ENCODE assay signal across 21 cellular contexts in the genomic region with DNA sequence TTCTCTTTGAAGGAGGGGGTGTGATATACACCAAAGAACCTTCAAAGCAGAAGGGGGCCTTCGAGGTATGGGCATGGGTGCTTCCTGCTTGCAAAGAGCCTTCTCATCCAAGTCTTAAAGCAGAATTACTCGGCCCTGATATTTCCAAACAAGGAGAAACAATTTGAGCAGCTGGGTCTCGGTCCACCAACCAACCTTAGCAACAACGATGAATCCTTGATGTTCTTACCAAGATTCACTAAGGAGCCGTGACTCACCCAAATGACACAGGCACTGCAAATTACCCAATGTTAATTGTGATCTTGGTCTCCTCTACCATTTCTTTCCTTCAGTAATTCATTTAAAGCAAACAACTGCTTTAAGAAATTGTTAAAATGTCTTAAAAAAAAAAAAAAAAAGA. TPM values are rescaled to one million over a fixed set of nuclear protein-coding genes. Genes with fewer than 3 reads are reported as not detected.
A peak's percentile ranks its signal among the peaks of the same experiment; 100 is the strongest.
DNase-seq lines count a peak whose midpoint lies in the region; ATAC-seq, FAIRE-seq and TF ChIP-seq lines count a peak whose summit lies in the region.
"Had no signal": no experiment of that assay in that cellular context is flagged by ENCODE, and none has a peak within 500 bp of the region (broad histone marks: within the 10 kb centered on the region; RNA-seq: fewer than 3 reads in every experiment).

No MANE protein-coding gene starts in this region.

- H3K36me3 ChIP-seq in astrocyte (ENCODE audit: insufficient read depth, low read length), result no peaks in the 10 kb centered on the region
- H3K36me3 ChIP-seq: esophagus squamous epithelium, spleen, upper lobe of right lung had no signal

- no peaks in the 10 kb centered on the region for H3K9me3 ChIP-seq in astrocyte (ENCODE audit: insufficient read depth, low read depth, low read length)
- H3K9me3 ChIP-seq: esophagus squamous epithelium, spleen, upper lobe of right lung had no signal

- H3K4me3 ChIP-seq in astrocyte (ENCODE audit: insufficient read depth, low read depth, low read length), result no peak overlapping the region
- H3K4me3 ChIP-seq: esophagus squamous epithelium, hepatocyte, spleen, upper lobe of right lung had no signal

- no peak for ATAC-seq in activated CD4-positive, alpha-beta T cell treated with anti-CD3 and anti-CD28 coated beads for 36 hours
- ATAC-seq: activated CD8-positive, alpha-beta T cell treated with anti-CD3 and anti-CD28 coated beads, Interleukin-2, amount 10 ng/mL, durations not matched to agents 7 days and 5 days; activated T-helper 17 cell treated with anti-CD3 and anti-CD28 coated beads, Interleukin-2, amount 50 U/mL, for 72 hours; left colon; upper lobe of right lung had no signal

- H2AFZ ChIP-seq in astrocyte (ENCODE audit: low read depth, low read length), result no peak overlapping the region
- H2AFZ ChIP-seq: hepatocyte had no signal

- intact Hi-C loops in activated CD4-positive, alpha-beta memory T cell treated with anti-CD3 and anti-CD28 coated beads for 36 hours (cut with micrococcal nuclease), result no loop called here
- intact Hi-C loops in activated CD4-positive, alpha-beta T cell treated with anti-CD3 and anti-CD28 coated beads for 36 hours (cut with DNase I, micrococcal nuclease), result no loop called here

- CTCF ChIA-PET in activated CD4-positive, alpha-beta memory T cell treated with anti-CD3 and anti-CD28 coated beads for 36 hours (lab: Charles Lee), result no interaction called here
- CTCF ChIA-PET in activated CD4-positive, alpha-beta T cell treated with anti-CD3 and anti-CD28 coated beads for 36 hours (lab: Charles Lee), result interaction anchor here (0.6 kb wide), 1 partner anchor 12 kb away, joined by 4 read pairs; no protein-coding TSS in a partner anchor

- no peaks in the 10 kb centered on the region for H4K20me1 ChIP-seq in astrocyte (ENCODE audit: insufficient read depth, low read length)

- no peak overlapping the region for H3K27ac ChIP-seq in astrocyte (ENCODE audit: low read depth, low read length)
- H3K27ac ChIP-seq: esophagus squamous epithelium, hepatocyte, spleen, upper lobe of right lung had no signal

- peak; percentile 73 for DNase-seq in AG20443 (ENCODE audit: low spot score)
- DNase-seq in M059J (ENCODE audit: low read depth), result peak; percentile 71
- peak; percentile 58 for DNase-seq in astrocyte (ENCODE audit: low read depth)
- DNase-seq in myocyte (ENCODE audit: low read depth), result peak; percentile 54
- DNase-seq in SK-N-DZ (ENCODE audit: low spot score), result no peak
- no peak for DNase-seq in activated CD4-positive, alpha-beta memory T cell treated with anti-CD3 and anti-CD28 coated beads for 36 hours
- no peak for DNase-seq in KBM-7
- no peak for DNase-seq in activated CD4-positive, alpha-beta T cell treated with anti-CD3 and anti-CD28 coated beads for 36 hours
- DNase-seq: activated CD8-positive, alpha-beta T cell treated with anti-CD3 and anti-CD28 coated beads, Interleukin-2, amount 10 ng/mL, durations not matched to agents 7 days and 5 days; amniotic stem cell; esophagus squamous epithelium; left colon; NCI-H2081; NCI-H524; spleen; SW 1271; upper lobe of right lung had no signal

- peaks cover 2% of the 10 kb centered on the region for H3K9me3 Mint-ChIP-seq in astrocyte (ENCODE audit: unreplicated experiment)
- H3K9me3 Mint-ChIP-seq in activated CD4-positive, alpha-beta memory T cell treated with anti-CD3 and anti-CD28 coated beads for 36 hours, result no peaks in the 10 kb centered on the region
- no peaks in the 10 kb centered on the region for H3K9me3 Mint-ChIP-seq in activated CD4-positive, alpha-beta T cell treated with anti-CD3 and anti-CD28 coated beads for 36 hours (ENCODE audit: low read depth)
- H3K9me3 Mint-ChIP-seq: activated T-helper 17 cell treated with anti-CD3 and anti-CD28 coated beads, Interleukin-2, amount 50 U/mL, for 72 hours; stimulated activated naive CD8-positive, alpha-beta T cell treated with anti-CD3 and anti-CD28 coated beads, Interleukin-15, Interleukin-2, amounts not matched to agents 100 ng/mL and 50 ng/mL, for 24 hours had no signal

- FAIRE-seq in astrocyte (lab: Jason Lieb, UNC), result no peak
- FAIRE-seq: D721Med had no signal

- no peak overlapping the region for H3K27ac Mint-ChIP-seq in astrocyte (ENCODE audit: unreplicated experiment)
- no peak overlapping the region for H3K27ac Mint-ChIP-seq in activated CD4-positive, alpha-beta memory T cell treated with anti-CD3 and anti-CD28 coated beads for 36 hours
- H3K27ac Mint-ChIP-seq in activated CD4-positive, alpha-beta T cell treated with anti-CD3 and anti-CD28 coated beads for 36 hours, result no peak overlapping the region
- H3K27ac Mint-ChIP-seq: activated CD8-positive, alpha-beta T cell treated with anti-CD3 and anti-CD28 coated beads, Interleukin-2, amount 10 ng/mL, durations not matched to agents 7 days and 5 days; activated T-helper 17 cell treated with anti-CD3 and anti-CD28 coated beads, Interleukin-2, amount 50 U/mL, for 72 hours; stimulated activated naive CD8-positive, alpha-beta T cell treated with anti-CD3 and anti-CD28 coated beads, Interleukin-15, Interleukin-2, amounts not matched to agents 100 ng/mL and 50 ng/mL, for 24 hours had no signal

- no peak for TF ChIP-seq CTCF in astrocyte (IDR thresholded peaks at IDR 0.05; ENCODE audit: insufficient read depth, low read depth, low read length)

- H3K4me2 ChIP-seq in astrocyte (ENCODE audit: low read length), result no peak overlapping the region
- H3K4me2 ChIP-seq: hepatocyte had no signal

- in situ Hi-C loops in KBM-7 (cut with MboI; ENCODE audit: low pct_unique_long_range_greater_than_20kb, low sequenced_read_pairs), result no loop called here

- H3K27me3 Mint-ChIP-seq in astrocyte (ENCODE audit: low read depth, unreplicated experiment), result peaks cover 5% of the 10 kb centered on the region
- peaks cover 16% of the 10 kb centered on the region for H3K27me3 Mint-ChIP-seq in activated CD4-positive, alpha-beta memory T cell treated with anti-CD3 and anti-CD28 coated beads for 36 hours
- peaks cover 16% of the 10 kb centered on the region for H3K27me3 Mint-ChIP-seq in activated CD4-positive, alpha-beta T cell treated with anti-CD3 and anti-CD28 coated beads for 36 hours

- peaks cover 2% of the 10 kb centered on the region for H3K4me1 Mint-ChIP-seq in astrocyte (ENCODE audit: low read depth, unreplicated experiment)
- H3K4me1 Mint-ChIP-seq in activated CD4-positive, alpha-beta memory T cell treated with anti-CD3 and anti-CD28 coated beads for 36 hours (ENCODE audit: low read depth), result no peaks in the 10 kb centered on the region
- no peaks in the 10 kb centered on the region for H3K4me1 Mint-ChIP-seq in activated CD4-positive, alpha-beta T cell treated with anti-CD3 and anti-CD28 coated beads for 36 hours
- H3K4me1 Mint-ChIP-seq: activated T-helper 17 cell treated with anti-CD3 and anti-CD28 coated beads, Interleukin-2, amount 50 U/mL, for 72 hours had no signal

- peaks cover 20% of the 10 kb centered on the region for H3K79me2 ChIP-seq in astrocyte (ENCODE audit: insufficient read depth, low read length)
- H3K79me2 ChIP-seq: hepatocyte had no signal

- peaks cover 4% of the 10 kb centered on the region for H3K4me1 ChIP-seq in astrocyte (ENCODE audit: insufficient read depth, low read length)
- H3K4me1 ChIP-seq: upper lobe of right lung had no signal

- H3K36me3 Mint-ChIP-seq in astrocyte (ENCODE audit: low read depth, unreplicated experiment), result no peaks in the 10 kb centered on the region
- no peaks in the 10 kb centered on the region for H3K36me3 Mint-ChIP-seq in activated CD4-positive, alpha-beta memory T cell treated with anti-CD3 and anti-CD28 coated beads for 36 hours
- no peaks in the 10 kb centered on the region for H3K36me3 Mint-ChIP-seq in activated CD4-positive, alpha-beta T cell treated with anti-CD3 and anti-CD28 coated beads for 36 hours (ENCODE audit: low read depth)

- POLR2A ChIA-PET in activated CD4-positive, alpha-beta memory T cell treated with anti-CD3 and anti-CD28 coated beads for 36 hours (lab: Charles Lee), result no interaction called here
- POLR2A ChIA-PET in activated CD4-positive, alpha-beta T cell treated with anti-CD3 and anti-CD28 coated beads for 36 hours (lab: Charles Lee), result no interaction called here

- no peak overlapping the region for H3K9ac ChIP-seq in astrocyte (ENCODE audit: low read length)

- H3K27me3 ChIP-seq in astrocyte (ENCODE audit: insufficient read depth, low read length), result no peaks in the 10 kb centered on the region
- H3K27me3 ChIP-seq: upper lobe of right lung had no signal

- no peak overlapping the region for H3K4me3 Mint-ChIP-seq in astrocyte (ENCODE audit: unreplicated experiment)
- H3K4me3 Mint-ChIP-seq in activated CD4-positive, alpha-beta memory T cell treated with anti-CD3 and anti-CD28 coated beads for 36 hours, result no peak overlapping the region
- H3K4me3 Mint-ChIP-seq in activated CD4-positive, alpha-beta T cell treated with anti-CD3 and anti-CD28 coated beads for 36 hours, result no peak overlapping the region
- H3K4me3 Mint-ChIP-seq: activated CD8-positive, alpha-beta T cell treated with anti-CD3 and anti-CD28 coated beads, Interleukin-2, amount 10 ng/mL, durations not matched to agents 7 days and 5 days; activated T-helper 17 cell treated with anti-CD3 and anti-CD28 coated beads, Interleukin-2, amount 50 U/mL, for 72 hours; stimulated activated naive CD8-positive, alpha-beta T cell treated with anti-CD3 and anti-CD28 coated beads, Interleukin-15, Interleukin-2, amounts not matched to agents 100 ng/mL and 50 ng/mL, for 24 hours had no signal

RNA-seq across cellular contexts. Expression of gene HOMER2, which starts 7.7 kb away (rescaled TPM):
- 5.5 and 7.6 TPM in 2 replicates for total RNA-seq in M059J (2014; rRNA removed; shearing (Covaris generic))
- 12.2 and 16.6 TPM in 2 replicates for total RNA-seq in astrocyte
- 18.8 and 25.4 TPM in 2 replicates for total RNA-seq in myocyte
- 21.5 TPM for polyA plus RNA-seq in myocyte (2012)
- 18.1 and 30.0 TPM in 2 replicates for polyA plus RNA-seq in SK-N-DZ (2014; cell fraction: cytosol; rRNA removed)
- 16.7 and 18.2 TPM in 2 replicates for polyA plus RNA-seq in SK-N-DZ (2014; cell fraction: nucleus; rRNA removed)
- total RNA-seq in activated CD4-positive, alpha-beta memory T cell treated with anti-CD3 and anti-CD28 coated beads for 36 hours, result 1 to 10 TPM; 6.5 to 7.9 TPM
- total RNA-seq in activated CD4-positive, alpha-beta T cell treated with anti-CD3 and anti-CD28 coated beads for 36 hours, result 1 to 10 TPM; 3.5 to 4.6 TPM

RNA-seq across cellular contexts. Expression of gene RAMAC, which starts 41.2 kb away (rescaled TPM):
- 40.7 and 44.8 TPM in 2 replicates for total RNA-seq in M059J (2014; rRNA removed; shearing (Covaris generic))
- total RNA-seq in astrocyte (44.4 and 44.7 TPM in 2 replicates), myocyte (17.1 and 24.8 TPM in 2 replicates)
- polyA plus RNA-seq in myocyte (2012), result 24.4 TPM
- 50.5 and 57.6 TPM in 2 replicates for polyA plus RNA-seq in SK-N-DZ (2014; cell fraction: cytosol; rRNA removed)
- 22.9 and 26.3 TPM in 2 replicates for polyA plus RNA-seq in SK-N-DZ (2014; cell fraction: nucleus; rRNA removed)
- 10 to 100 TPM; 19.0 to 20.2 TPM for total RNA-seq in activated CD4-positive, alpha-beta memory T cell treated with anti-CD3 and anti-CD28 coated beads for 36 hours
- 10 to 100 TPM; 17.3 to 19.5 TPM for total RNA-seq in activated CD4-positive, alpha-beta T cell treated with anti-CD3 and anti-CD28 coated beads for 36 hours

Comparison
In these comparisons a context has a peak if more than half of its experiments do, and no peak if none do; other contexts are left out.
1. DNase-seq: peak in AG20443 (single experiment), M059J (single experiment), astrocyte (single experiment) and myocyte (single experiment); none in SK-N-DZ (single experiment), activated CD4-positive, alpha-beta memory T cell treated with anti-CD3 and anti-CD28 coated beads for 36 hours (single experiment), KBM-7 (single experiment) and activated CD4-positive, alpha-beta T cell treated with anti-CD3 and anti-CD28 coated beads for 36 hours (single experiment).